Comparison of ENCODE assay signal across 11 cellular contexts in genomic region chr4:151865327-151865726, GRCh38.
A peak's percentile ranks its signal among the peaks of the same experiment; 100 is the strongest.
DNase-seq lines count a peak whose midpoint lies in the region; ATAC-seq lines count a peak whose summit lies in the region.
"Had no signal": no experiment of that assay in that cellular context is flagged by ENCODE, and none has a peak within 500 bp of the region (broad histone marks: within the 10 kb centered on the region; RNA-seq: fewer than 3 reads in every experiment).

No MANE protein-coding gene starts in this region.

- H3K27ac Mint-ChIP-seq in central memory CD8-positive, alpha-beta T cell (ENCODE audit: low read depth): no peak overlapping the region
- H3K27ac Mint-ChIP-seq in activated T-cell treated with anti-CD3 and anti-CD28 coated beads, Interleukin-2, amount 50 U/mL, for 24 hours: no peak overlapping the region
- H3K27ac Mint-ChIP-seq: mesothelial cell of epicardium had no signal

- DNase-seq in C1 segment of cervical spinal cord (lab: John Stamatoyannopoulos, UW) (peak in 10 of 14 donors; percentile 17 to 86 (median 48)), NAMALWA (ENCODE audit: low spot score) (peak; percentile 15), nucleus accumbens (lab: John Stamatoyannopoulos, UW) (peak in 49 of 56 donors; percentile 3 to 82 (median 51)), GM03348 (ENCODE audit: low spot score) (no peak)
- DNase-seq in central memory CD8-positive, alpha-beta T cell (ENCODE audit: low spot score in 2 of 2): no peak
- DNase-seq in activated T-cell treated with anti-CD3 and anti-CD28 coated beads, Interleukin-2, amount 50 U/mL, for 24 hours: no peak
- DNase-seq: activated CD4-positive, CD25-positive, alpha-beta regulatory T cell; NCI-H774 had no signal

- no peak overlapping the region for H3K4me3 Mint-ChIP-seq in central memory CD8-positive, alpha-beta T cell
- H3K4me3 Mint-ChIP-seq in activated T-cell treated with anti-CD3 and anti-CD28 coated beads, Interleukin-2, amount 50 U/mL, for 24 hours: no peak overlapping the region
- H3K4me3 Mint-ChIP-seq: mesothelial cell of epicardium had no signal

- peaks cover 13% of the 10 kb centered on the region for H3K27me3 Mint-ChIP-seq in central memory CD8-positive, alpha-beta T cell
- H3K27me3 Mint-ChIP-seq in activated T-cell treated with anti-CD3 and anti-CD28 coated beads, Interleukin-2, amount 50 U/mL, for 24 hours: no peaks in the 10 kb centered on the region

- peak; percentile 46 for ATAC-seq in central memory CD8-positive, alpha-beta T cell (replicated peaks; ENCODE audit: extremely low read depth, poor library complexity, severe bottlenecking)
- ATAC-seq in HG02678 (IDR thresholded peaks at IDR 0.05; ENCODE audit: unreplicated experiment) (no peak), HG02938 (IDR thresholded peaks at IDR 0.05; ENCODE audit: unreplicated experiment) (no peak)

- H3K36me3 Mint-ChIP-seq in central memory CD8-positive, alpha-beta T cell (ENCODE audit: insufficient read depth): peaks cover 2% of the 10 kb centered on the region
- H3K36me3 Mint-ChIP-seq in activated T-cell treated with anti-CD3 and anti-CD28 coated beads, Interleukin-2, amount 50 U/mL, for 24 hours (ENCODE audit: low read depth): no peaks in the 10 kb centered on the region
- H3K36me3 Mint-ChIP-seq: mesothelial cell of epicardium had no signal

- peaks cover 7% of the 10 kb centered on the region for H3K9me3 Mint-ChIP-seq in central memory CD8-positive, alpha-beta T cell
- peaks cover 11% of the 10 kb centered on the region for H3K9me3 Mint-ChIP-seq in activated T-cell treated with anti-CD3 and anti-CD28 coated beads, Interleukin-2, amount 50 U/mL, for 24 hours

- peaks cover 11% of the 10 kb centered on the region for H3K4me1 Mint-ChIP-seq in central memory CD8-positive, alpha-beta T cell
- peaks cover 9% of the 10 kb centered on the region for H3K4me1 Mint-ChIP-seq in activated T-cell treated with anti-CD3 and anti-CD28 coated beads, Interleukin-2, amount 50 U/mL, for 24 hours (ENCODE audit: low read depth)

Comparison
In these comparisons a context has a peak if more than half of its experiments do, and no peak if none do; other contexts are left out.
1. DNase-seq: peak in C1 segment of cervical spinal cord (10 of 14), NAMALWA (single experiment) and nucleus accumbens (49 of 56); none in central memory CD8-positive, alpha-beta T cell (0 of 2), activated T-cell treated with anti-CD3 and anti-CD28 coated beads, Interleukin-2, amount 50 U/mL, for 24 hours (single experiment) and GM03348 (single experiment).